Comparison of ENCODE assay signal across 26 cellular contexts in the genomic region with DNA sequence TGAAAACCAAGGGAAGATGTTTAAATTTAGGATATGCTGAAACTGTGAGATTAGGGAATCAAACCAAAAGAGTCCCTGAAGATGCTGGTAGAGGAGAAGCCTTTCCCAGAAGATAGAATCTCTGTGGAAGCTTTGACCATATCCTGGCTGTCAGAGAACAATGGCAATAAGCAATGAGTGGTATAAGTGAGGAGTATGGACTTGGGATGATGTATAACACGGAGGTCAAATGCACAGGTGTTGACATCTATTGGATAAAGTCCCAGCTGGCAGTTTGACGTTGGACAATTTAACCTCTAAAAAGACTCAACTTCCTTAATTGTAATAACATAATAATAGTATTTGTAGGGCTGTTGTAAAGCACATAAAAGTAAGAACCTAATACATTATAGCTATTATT. TPM values are rescaled to one million over a fixed set of nuclear protein-coding genes. Genes with fewer than 3 reads are reported as not detected.
"Had no signal": no experiment of that assay in that cellular context is flagged by ENCODE, and none has a peak within 500 bp of the region (broad histone marks: within the 10 kb centered on the region; RNA-seq: fewer than 3 reads in every experiment).

No MANE protein-coding gene starts in this region.

- DNase-seq: activated CD4-positive, alpha-beta T cell treated with anti-CD3 and anti-CD28 coated beads for 48 hours; activated CD4-positive, alpha-beta T cell treated with anti-CD3 and anti-CD28 coated beads, Interleukin-2, amount 50 U/mL, for 4 hours; activated CD4-positive, CD25-positive, alpha-beta regulatory T cell treated with anti-CD3 and anti-CD28 coated beads, Interleukin-2, amount 50 U/mL, for 72 hours; activated CD8-positive, alpha-beta memory T cell treated with anti-CD3 and anti-CD28 coated beads, Interleukin-2, amount 50 U/mL, for 48 hours; activated CD8-positive, alpha-beta T cell treated with anti-CD3 and anti-CD28 coated beads, Interleukin-2, amount 10 ng/mL, durations not matched to agents 7 days and 5 days; activated effector memory CD4-positive, alpha-beta T cell treated with anti-CD3 and anti-CD28 coated beads, Interleukin-2, amount 50 U/mL, for 16 hours; activated naive CD4-positive, alpha-beta T cell treated with Interleukin-2 at 50 U/mL for 16 hours; activated naive CD8-positive, alpha-beta T cell treated with anti-CD3 and anti-CD28 coated beads, Interleukin-2, amount 50 U/mL, for 24 hours; activated T-cell treated with anti-CD3 and anti-CD28 coated beads, Interleukin-2, amount 50 U/mL, for 24 hours; amniotic stem cell; cerebellar nuclear complex; MM.1S; NCI-H1105; NCI-H1436; NCI-H1694 treated with DMSO at 0.1 percent for 48 hours; NCI-H2029 treated with DMSO at 0.1 percent for 48 hours; NCI-H446 treated with DMSO at 0.1 percent for 48 hours; NCI-H524 treated with DMSO at 0.1 percent for 48 hours; PC-9; SIG-M5; T-helper 17 cell; T-helper 9 cell had no signal

- H3K27ac ChIP-seq: ascending aorta, PC-9 had no signal

- H3K4me3 ChIP-seq: ascending aorta, PC-9 had no signal

- H3K27me3 ChIP-seq: ascending aorta had no signal

- H2AFZ ChIP-seq: PC-9 had no signal

- H3K36me3 ChIP-seq: ascending aorta had no signal

- H3K4me2 ChIP-seq: PC-9 had no signal

- H3K9me3 ChIP-seq: ascending aorta had no signal

- ATAC-seq: activated CD8-positive, alpha-beta T cell treated with anti-CD3 and anti-CD28 coated beads, Interleukin-2, amount 10 ng/mL, durations not matched to agents 7 days and 5 days; activated naive CD4-positive, alpha-beta T cell treated with anti-CD3 and anti-CD28 coated beads, Interleukin-2, amount 50 U/mL, for 72 hours; activated naive CD8-positive, alpha-beta T cell treated with anti-CD3 and anti-CD28 coated beads, Interleukin-2, amount 50 U/mL, for 24 hours; T-helper 17 cell; WTC11 had no signal

RNA-seq across cellular contexts. Expression of gene CLEC14A, which starts 30.1 kb away (rescaled TPM):
- total RNA-seq: activated CD8-positive, alpha-beta T cell treated with anti-CD3 and anti-CD28 coated beads, Interleukin-2, amount 10 ng/mL, durations not matched to agents 7 days and 5 days; activated naive CD4-positive, alpha-beta T cell treated with anti-CD3 and anti-CD28 coated beads, Interleukin-2, amount 50 U/mL, for 72 hours; RPMI7951; T-helper 17 cell had no signal
